Comparison of ENCODE assay signal across 14 cellular contexts in the genomic region with DNA sequence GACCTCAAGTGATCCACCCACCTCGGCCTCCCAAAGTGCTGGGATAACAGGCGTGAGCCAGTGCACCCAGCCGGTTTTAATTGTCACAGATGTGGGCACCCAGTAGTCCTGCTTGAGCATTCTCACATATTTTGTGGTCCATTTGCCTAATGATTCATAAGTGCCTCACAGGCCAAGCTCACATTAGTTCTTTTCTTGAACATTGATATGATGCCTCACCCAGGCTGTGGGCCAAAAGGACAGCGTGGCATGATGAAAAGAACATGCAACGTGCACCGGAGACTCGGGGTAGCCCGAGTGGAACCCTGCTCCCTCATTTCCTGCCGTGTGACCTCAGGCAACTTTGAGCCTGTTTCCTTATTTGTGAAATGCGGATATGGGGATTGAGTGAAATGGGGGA.
DNase-seq lines count a peak whose midpoint lies in the region; ATAC-seq and TF ChIP-seq lines count a peak whose summit lies in the region.
"Had no signal": no experiment of that assay in that cellular context is flagged by ENCODE, and none has a peak within 500 bp of the region (broad histone marks: within the 10 kb centered on the region; RNA-seq: fewer than 3 reads in every experiment).

No MANE protein-coding gene starts in this region.

- TF ChIP-seq CTCF in astrocyte of the spinal cord (IDR thresholded peaks at IDR 0.05; ENCODE audit: low read depth, low read length): no peak

- H3K4me3 ChIP-seq in astrocyte of the spinal cord (ENCODE audit: low read depth, low read length): no peak overlapping the region
- H3K4me3 ChIP-seq: left ventricle myocardium inferior, neural progenitor cell had no signal

- H3K4me1 Mint-ChIP-seq in stimulated activated effector memory CD8-positive, alpha-beta T cell treated with anti-CD3 and anti-CD28 coated beads, Interleukin-12 subunit alpha, Interleukin-12 subunit beta, amount 100 ng/mL, for 72 hours: no peaks in the 10 kb centered on the region

- H3K36me3 Mint-ChIP-seq in stimulated activated effector memory CD8-positive, alpha-beta T cell treated with anti-CD3 and anti-CD28 coated beads, Interleukin-12 subunit alpha, Interleukin-12 subunit beta, amount 100 ng/mL, for 72 hours: no peaks in the 10 kb centered on the region
- H3K36me3 Mint-ChIP-seq: neural progenitor cell had no signal

- no peak for ATAC-seq in HG02884 (IDR thresholded peaks at IDR 0.05; ENCODE audit: unreplicated experiment)
- ATAC-seq in stimulated activated effector memory CD8-positive, alpha-beta T cell treated with anti-CD3 and anti-CD28 coated beads, Interleukin-12 subunit alpha, Interleukin-12 subunit beta, amount 100 ng/mL, for 72 hours: no peak
- ATAC-seq in HG02852 (IDR thresholded peaks at IDR 0.05; ENCODE audit: unreplicated experiment): no peak

- H3K27ac Mint-ChIP-seq in stimulated activated effector memory CD8-positive, alpha-beta T cell treated with anti-CD3 and anti-CD28 coated beads, Interleukin-12 subunit alpha, Interleukin-12 subunit beta, amount 100 ng/mL, for 72 hours: no peak overlapping the region
- H3K27ac Mint-ChIP-seq: neural progenitor cell had no signal

- H3K4me3 Mint-ChIP-seq in stimulated activated effector memory CD8-positive, alpha-beta T cell treated with anti-CD3 and anti-CD28 coated beads, Interleukin-12 subunit alpha, Interleukin-12 subunit beta, amount 100 ng/mL, for 72 hours: no peak overlapping the region
- H3K4me3 Mint-ChIP-seq: neural progenitor cell had no signal

- DNase-seq in ACHN: peak; percentile 23
- peak; percentile 7 for DNase-seq in HK-2 (ENCODE audit: unreplicated experiment)
- peak; percentile 90 for DNase-seq in astrocyte of the spinal cord (ENCODE audit: low read depth, low spot score)
- DNase-seq in glomerular visceral epithelial cell (ENCODE audit: extremely low spot score): peak; percentile 86
- DNase-seq in stimulated activated effector memory CD8-positive, alpha-beta T cell treated with anti-CD3 and anti-CD28 coated beads, Interleukin-12 subunit alpha, Interleukin-12 subunit beta, amount 100 ng/mL, for 72 hours (ENCODE audit: low spot score in 2 of 2): no peak
- no peak for DNase-seq in stimulated activated CD4-positive, alpha-beta T cell treated with anti-CD3 and anti-CD28 coated beads, Interleukin-4, amount 100 ng/mL, for 24 hours
- DNase-seq: activated CD4-positive, alpha-beta T cell treated with anti-CD3 and anti-CD28 coated beads for 4 hours; cerebellar nuclear complex; DMS79 treated with DMSO at 0.1 percent for 48 hours; left ventricle myocardium inferior; NCI-H2029 treated with DMSO at 0.1 percent for 48 hours had no signal

- in situ Hi-C loops in ACHN (cut with HindIII; ENCODE audit: low pct_ligation_motif_present, low pct_unique_long_range_greater_than_20kb, low sequenced_read_pairs): no loop called here
- in situ Hi-C loops in astrocyte of the spinal cord (cut with HindIII; ENCODE audit: low sequenced_read_pairs): no loop called here

- H3K9me3 Mint-ChIP-seq in stimulated activated effector memory CD8-positive, alpha-beta T cell treated with anti-CD3 and anti-CD28 coated beads, Interleukin-12 subunit alpha, Interleukin-12 subunit beta, amount 100 ng/mL, for 72 hours: no peaks in the 10 kb centered on the region

Comparison
In these comparisons a context has a peak if more than half of its experiments do, and no peak if none do; other contexts are left out.
1. DNase-seq: peak in ACHN (single experiment), HK-2 (single experiment), astrocyte of the spinal cord (single experiment) and glomerular visceral epithelial cell (single experiment); none in stimulated activated effector memory CD8-positive, alpha-beta T cell treated with anti-CD3 and anti-CD28 coated beads, Interleukin-12 subunit alpha, Interleukin-12 subunit beta, amount 100 ng/mL, for 72 hours (0 of 2) and stimulated activated CD4-positive, alpha-beta T cell treated with anti-CD3 and anti-CD28 coated beads, Interleukin-4, amount 100 ng/mL, for 24 hours (single experiment).